In genomic region chr2:118003396-118003824, GRCh38 we compare ENCODE assay signal across 8 cellular contexts. TPM values are rescaled to one million over a fixed set of nuclear protein-coding genes. Genes with fewer than 3 reads are reported as not detected.
DNase-seq lines count a peak whose midpoint lies in the region; ATAC-seq and TF ChIP-seq lines count a peak whose summit lies in the region.

No MANE protein-coding gene starts in this region.

- ATAC-seq in DND-41 (ENCODE audit: insufficient read depth, low read depth): peak; percentile 97
- peak; percentile 99 for ATAC-seq in GM19468 (IDR thresholded peaks at IDR 0.05; ENCODE audit: extremely low read depth, unreplicated experiment)
- ATAC-seq in HG03469 (IDR thresholded peaks at IDR 0.05; ENCODE audit: unreplicated experiment): peak; percentile 99
- peak; percentile 99 for ATAC-seq in WTC11

- peaks cover 2% of the 10 kb centered on the region; the same call in 1 of the 2 replicates for H3K4me1 Mint-ChIP-seq in WTC11

- H3K27me3 Mint-ChIP-seq in WTC11 (ENCODE audit: low read depth): no peaks in the 10 kb centered on the region

- TF ChIP-seq POLR2A in transverse colon (IDR thresholded peaks at IDR 0.05): no peak

- peaks cover 6% of the 10 kb centered on the region for H3K79me2 ChIP-seq in DND-41 (ENCODE audit: insufficient read depth, low read length)

- CTCF ChIA-PET in WTC11 (lab: Charles Lee): interaction anchor here (0.6 to 2.6 kb wide), 61 partner anchors 9 to 1615 kb away, joined by 3 to 43 read pairs (median 4); partner anchors contain the start of genes CCDC93 and DDX18

- POLR2A ChIA-PET in WTC11 (lab: Charles Lee): interaction anchor here (0.7 to 1.6 kb wide), 2 partner anchors 11 to 12 kb away, joined by 3 to 4 read pairs; partner anchors contain the start of gene CCDC93

- intact Hi-C loops in transverse colon (cut with DNase I; ENCODE audit: low total_unique reads): loop anchor here (10.0 kb wide), 1 partner anchor 169 kb away; no protein-coding TSS in a partner anchor

- H3K27ac Mint-ChIP-seq in WTC11: no peak overlapping the region

- no peaks in the 10 kb centered on the region for H3K9me3 ChIP-seq in DND-41 (ENCODE audit: insufficient read depth, low read length, severe bottlenecking)
- H3K9me3 ChIP-seq in transverse colon: no peaks in the 10 kb centered on the region

- in situ Hi-C loops in transverse colon (cut with MboI; ENCODE audit: low pct_ligation_motif_present in 1 of 4, low pct_unique_long_range_greater_than_20kb in 1 of 4, low sequenced_read_pairs in 3 of 4): loop anchor here in 3 of 4 donors (5.0 to 10.0 kb wide), 3 partner anchors 166 to 189 kb away; partner anchors contain the start of gene DDX18 (in 1 of the 3)

- TF ChIP-seq CTCF in DND-41 (IDR thresholded peaks at IDR 0.05; ENCODE audit: borderline replicate concordance, extremely low read depth, low read length, poor library complexity, severe bottlenecking) (peak; percentile 86), WTC11 (IDR thresholded peaks at IDR 0.05) (peak; percentile 65; the same call in 1 of the 2 replicates), transverse colon (IDR thresholded peaks at IDR 0.05) (peak; percentile 79 to 88 (median 86))

- no peak for TF ChIP-seq EP300 in transverse colon (IDR thresholded peaks at IDR 0.05; ENCODE audit: low read depth)

- no peaks in the 10 kb centered on the region for H3K9me3 Mint-ChIP-seq in WTC11

- no peak overlapping the region for H3K27ac ChIP-seq in DND-41 (ENCODE audit: low read length)
- no peak overlapping the region for H3K27ac ChIP-seq in transverse colon

- peaks cover 47% of the 10 kb centered on the region for H3K36me3 Mint-ChIP-seq in WTC11

- no peak overlapping the region for H3K4me2 ChIP-seq in DND-41 (ENCODE audit: insufficient read depth, low read length)

- H3K4me1 ChIP-seq in DND-41 (ENCODE audit: insufficient read depth, low read length): no peaks in the 10 kb centered on the region
- peaks cover 0 to 5% (median 2%) of the 10 kb centered on the region in 4 donors for H3K4me1 ChIP-seq in transverse colon

- no peak overlapping the region for H2AFZ ChIP-seq in DND-41 (ENCODE audit: low read depth, low read length)

- WGBS in transverse colon (ENCODE audit: low coverage in 1 of 2), 2 donors: 14 to 28% methylated on average over 2 to 3 of the region's 3 CpGs

- H3K36me3 ChIP-seq in DND-41 (ENCODE audit: insufficient read depth, low read length): peaks cover 91% of the 10 kb centered on the region
- peaks cover 0 to 62% (median 31%) of the 10 kb centered on the region in 4 donors for H3K36me3 ChIP-seq in transverse colon

- H4K20me1 ChIP-seq in DND-41 (ENCODE audit: insufficient read depth, low read length): peaks cover 24% of the 10 kb centered on the region

- H3K4me3 ChIP-seq in DND-41 (ENCODE audit: low read depth in 1 of 2, low read length in 2 of 2): no peak overlapping the region
- H3K4me3 ChIP-seq in transverse colon: no peak overlapping the region

- DNase-seq in DND-41 (peak; percentile 54), NCI-H460 (ENCODE audit: extremely low read depth, low read depth) (peak; percentile 78), WTC11 (ENCODE audit: low spot score) (peak; percentile 25), medulla oblongata (ENCODE audit: extremely low spot score) (peak; percentile 93), transverse colon (peak; percentile 44)
- DNase-seq in effector CD8-positive, alpha-beta T cell (lab: John Stamatoyannopoulos, UW): peak; percentile 2

- no peak overlapping the region for H3K4me3 Mint-ChIP-seq in WTC11

- no peaks in the 10 kb centered on the region for H3K27me3 ChIP-seq in DND-41 (ENCODE audit: insufficient read depth, low read length, poor library complexity)
- H3K27me3 ChIP-seq in transverse colon: no peaks in the 10 kb centered on the region

- no peak overlapping the region for H3K9ac ChIP-seq in DND-41 (ENCODE audit: low read depth, low read length)

TF ChIP-seq in WTC11, 78 proteins besides CTCF, POLR2A, EP300 and RAD21:
- TF ChIP-seq, protein P1, sequence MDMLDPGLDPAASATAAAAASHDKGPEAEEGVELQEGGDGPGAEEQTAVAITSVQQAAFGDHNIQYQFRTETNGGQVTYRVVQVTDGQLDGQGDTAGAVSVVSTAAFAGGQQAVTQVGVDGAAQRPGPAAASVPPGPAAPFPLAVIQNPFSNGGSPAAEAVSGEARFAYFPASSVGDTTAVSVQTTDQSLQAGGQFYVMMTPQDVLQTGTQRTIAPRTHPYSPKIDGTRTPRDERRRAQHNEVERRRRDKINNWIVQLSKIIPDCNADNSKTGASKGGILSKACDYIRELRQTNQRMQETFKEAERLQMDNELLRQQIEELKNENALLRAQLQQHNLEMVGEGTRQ (CRISPR knock-in tag; IDR thresholded peaks at IDR 0.05): peak; percentile 95
- no peak for TF ChIP-seq SOX15 (CRISPR knock-in tag; IDR thresholded peaks at IDR 0.05)
- TF ChIP-seq, protein P2, sequence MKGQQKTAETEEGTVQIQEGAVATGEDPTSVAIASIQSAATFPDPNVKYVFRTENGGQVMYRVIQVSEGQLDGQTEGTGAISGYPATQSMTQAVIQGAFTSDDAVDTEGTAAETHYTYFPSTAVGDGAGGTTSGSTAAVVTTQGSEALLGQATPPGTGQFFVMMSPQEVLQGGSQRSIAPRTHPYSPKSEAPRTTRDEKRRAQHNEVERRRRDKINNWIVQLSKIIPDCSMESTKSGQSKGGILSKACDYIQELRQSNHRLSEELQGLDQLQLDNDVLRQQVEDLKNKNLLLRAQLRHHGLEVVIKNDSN (CRISPR knock-in tag; IDR thresholded peaks at IDR 0.05): peak; percentile 95

RNA-seq across cellular contexts. Expression of gene CCDC93, which starts 10.5 kb away (rescaled TPM):
- 13.5 and 17.0 TPM in 2 replicates for total RNA-seq in NCI-H460 (2014; rRNA removed; shearing (Covaris generic))
- 27.9 and 42.6 TPM in 2 replicates for polyA plus RNA-seq in NCI-H460 (2014; cell fraction: nucleus; rRNA removed)
- 14.0 to 16.9 TPM (median 16.4 TPM) in 3 replicates for total RNA-seq in WTC11 (2021)
- 100 to 1,000 TPM in 1 of 4 donors, 10 to 100 TPM in 3; 41.6 to 450 (median 80.7) TPM for total RNA-seq in transverse colon

Comparison
In these comparisons a context has a peak if more than half of its experiments do, and no peak if none do; other contexts are left out.
1. DNase-seq: peak in every context shown above with its lines; median percentile 93 in medulla oblongata; 78 in NCI-H460; 54 in DND-41; 44 in transverse colon; 25 in WTC11; 2 in effector CD8-positive, alpha-beta T cell.